Comparison of ENCODE assay signal across 1 cellular context in the genomic region with DNA sequence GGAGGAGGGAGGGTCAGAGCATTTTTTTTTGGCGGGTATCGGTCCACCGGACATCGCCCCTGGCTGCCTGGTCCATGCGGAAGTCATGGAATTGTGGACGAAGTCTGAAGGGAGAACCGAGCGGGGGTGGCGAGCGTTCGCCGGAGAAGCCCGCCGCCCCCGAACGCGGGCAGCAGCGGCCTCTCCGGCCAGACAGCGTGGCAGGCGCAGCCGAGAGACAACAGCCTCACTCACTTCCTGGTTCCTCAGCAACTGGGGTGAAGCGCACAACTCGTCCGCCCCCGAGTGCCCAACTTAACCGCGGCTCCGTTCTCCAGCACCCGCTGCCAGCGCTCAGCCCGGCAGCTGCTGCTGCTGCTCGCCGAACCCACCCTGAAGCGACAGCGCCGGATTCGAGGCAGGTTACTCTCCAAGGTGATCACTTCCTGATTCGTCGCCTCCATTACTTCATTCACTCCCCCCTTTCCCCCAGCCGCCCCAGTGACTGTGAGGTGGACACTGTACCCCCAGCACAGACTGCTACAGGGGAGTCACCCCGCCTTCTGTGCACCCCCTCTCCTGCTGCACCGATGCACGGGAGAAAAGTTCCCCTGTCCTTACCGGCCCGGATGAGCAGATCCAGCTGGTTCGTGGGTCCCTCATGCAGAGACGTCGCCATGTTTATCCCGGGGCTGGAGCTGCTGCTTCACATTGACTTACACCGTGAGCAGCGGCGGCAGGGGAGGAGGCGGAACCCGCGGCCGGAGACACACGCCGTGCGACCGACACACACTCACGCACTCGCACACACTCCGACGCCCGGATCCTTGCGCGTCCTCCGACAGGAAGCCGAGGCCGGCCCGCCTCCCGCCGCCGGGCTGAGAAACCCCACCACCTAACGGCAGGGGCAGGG.
A peak's percentile ranks its signal among the peaks of the same experiment; 100 is the strongest.
TF ChIP-seq lines count a peak whose summit lies in the region.

No MANE protein-coding gene starts in this region.

TF ChIP-seq in GM12878, 131 proteins besides CTCF, POLR2A, EP300 and RAD21 (continued from another document and continues in another):
- no peak for TF ChIP-seq SIX5 (IDR thresholded peaks at IDR 0.05; ENCODE audit: low read depth, low read length, severe bottlenecking)
- no peak for TF ChIP-seq POLR2AphosphoS2 (IDR thresholded peaks at IDR 0.05; ENCODE audit: low read depth, low read length)
- no peak for TF ChIP-seq MEF2B (IDR thresholded peaks at IDR 0.05; ENCODE audit: partially characterized antibody, poor library complexity, severe bottlenecking)
- no peak for TF ChIP-seq ASH2L (IDR thresholded peaks at IDR 0.05; ENCODE audit: borderline replicate concordance, low read depth)
- peak; percentile 59 for TF ChIP-seq TBL1XR1 (IDR thresholded peaks at IDR 0.05; ENCODE audit: low read depth, low read length)
- TF ChIP-seq CBFB (IDR thresholded peaks at IDR 0.05; ENCODE audit: low read depth) = peak; percentile 47; the same call in 1 of the 2 replicates
- TF ChIP-seq, protein P1, sequence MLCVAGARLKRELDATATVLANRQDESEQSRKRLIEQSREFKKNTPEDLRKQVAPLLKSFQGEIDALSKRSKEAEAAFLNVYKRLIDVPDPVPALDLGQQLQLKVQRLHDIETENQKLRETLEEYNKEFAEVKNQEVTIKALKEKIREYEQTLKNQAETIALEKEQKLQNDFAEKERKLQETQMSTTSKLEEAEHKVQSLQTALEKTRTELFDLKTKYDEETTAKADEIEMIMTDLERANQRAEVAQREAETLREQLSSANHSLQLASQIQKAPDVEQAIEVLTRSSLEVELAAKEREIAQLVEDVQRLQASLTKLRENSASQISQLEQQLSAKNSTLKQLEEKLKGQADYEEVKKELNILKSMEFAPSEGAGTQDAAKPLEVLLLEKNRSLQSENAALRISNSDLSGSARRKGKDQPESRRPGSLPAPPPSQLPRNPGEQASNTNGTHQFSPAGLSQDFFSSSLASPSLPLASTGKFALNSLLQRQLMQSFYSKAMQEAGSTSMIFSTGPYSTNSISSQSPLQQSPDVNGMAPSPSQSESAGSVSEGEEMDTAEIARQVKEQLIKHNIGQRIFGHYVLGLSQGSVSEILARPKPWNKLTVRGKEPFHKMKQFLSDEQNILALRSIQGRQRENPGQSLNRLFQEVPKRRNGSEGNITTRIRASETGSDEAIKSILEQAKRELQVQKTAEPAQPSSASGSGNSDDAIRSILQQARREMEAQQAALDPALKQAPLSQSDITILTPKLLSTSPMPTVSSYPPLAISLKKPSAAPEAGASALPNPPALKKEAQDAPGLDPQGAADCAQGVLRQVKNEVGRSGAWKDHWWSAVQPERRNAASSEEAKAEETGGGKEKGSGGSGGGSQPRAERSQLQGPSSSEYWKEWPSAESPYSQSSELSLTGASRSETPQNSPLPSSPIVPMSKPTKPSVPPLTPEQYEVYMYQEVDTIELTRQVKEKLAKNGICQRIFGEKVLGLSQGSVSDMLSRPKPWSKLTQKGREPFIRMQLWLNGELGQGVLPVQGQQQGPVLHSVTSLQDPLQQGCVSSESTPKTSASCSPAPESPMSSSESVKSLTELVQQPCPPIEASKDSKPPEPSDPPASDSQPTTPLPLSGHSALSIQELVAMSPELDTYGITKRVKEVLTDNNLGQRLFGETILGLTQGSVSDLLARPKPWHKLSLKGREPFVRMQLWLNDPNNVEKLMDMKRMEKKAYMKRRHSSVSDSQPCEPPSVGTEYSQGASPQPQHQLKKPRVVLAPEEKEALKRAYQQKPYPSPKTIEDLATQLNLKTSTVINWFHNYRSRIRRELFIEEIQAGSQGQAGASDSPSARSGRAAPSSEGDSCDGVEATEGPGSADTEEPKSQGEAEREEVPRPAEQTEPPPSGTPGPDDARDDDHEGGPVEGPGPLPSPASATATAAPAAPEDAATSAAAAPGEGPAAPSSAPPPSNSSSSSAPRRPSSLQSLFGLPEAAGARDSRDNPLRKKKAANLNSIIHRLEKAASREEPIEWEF (IDR thresholded peaks at IDR 0.05; ENCODE audit: insufficient replicate concordance, low read depth, low read length) = no peak
- TF ChIP-seq PAX5 (IDR thresholded peaks at IDR 0.05; ENCODE audit: borderline replicate concordance, low read depth, low read length) = 0 out of 2 replicates have a peak, but pooled peaks have one; percentile 27
- TF ChIP-seq ESRRA (IDR thresholded peaks at IDR 0.05; ENCODE audit: low read length) = no peak
- TF ChIP-seq, protein P2, sequence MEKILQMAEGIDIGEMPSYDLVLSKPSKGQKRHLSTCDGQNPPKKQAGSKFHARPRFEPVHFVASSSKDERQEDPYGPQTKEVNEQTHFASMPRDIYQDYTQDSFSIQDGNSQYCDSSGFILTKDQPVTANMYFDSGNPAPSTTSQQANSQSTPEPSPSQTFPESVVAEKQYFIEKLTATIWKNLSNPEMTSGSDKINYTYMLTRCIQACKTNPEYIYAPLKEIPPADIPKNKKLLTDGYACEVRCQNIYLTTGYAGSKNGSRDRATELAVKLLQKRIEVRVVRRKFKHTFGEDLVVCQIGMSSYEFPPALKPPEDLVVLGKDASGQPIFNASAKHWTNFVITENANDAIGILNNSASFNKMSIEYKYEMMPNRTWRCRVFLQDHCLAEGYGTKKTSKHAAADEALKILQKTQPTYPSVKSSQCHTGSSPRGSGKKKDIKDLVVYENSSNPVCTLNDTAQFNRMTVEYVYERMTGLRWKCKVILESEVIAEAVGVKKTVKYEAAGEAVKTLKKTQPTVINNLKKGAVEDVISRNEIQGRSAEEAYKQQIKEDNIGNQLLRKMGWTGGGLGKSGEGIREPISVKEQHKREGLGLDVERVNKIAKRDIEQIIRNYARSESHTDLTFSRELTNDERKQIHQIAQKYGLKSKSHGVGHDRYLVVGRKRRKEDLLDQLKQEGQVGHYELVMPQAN (conservative IDR thresholded peaks at IDR 0.05) = peak; percentile 61
- no peak for TF ChIP-seq TCF7 (IDR thresholded peaks at IDR 0.05; ENCODE audit: borderline replicate concordance)
- no peak for TF ChIP-seq ZBED1 (IDR thresholded peaks at IDR 0.05; ENCODE audit: borderline replicate concordance)
- no peak for TF ChIP-seq JUNB (IDR thresholded peaks at IDR 0.05)
- no peak for TF ChIP-seq NFXL1 (IDR thresholded peaks at IDR 0.05; ENCODE audit: borderline replicate concordance)
- TF ChIP-seq CHD4 (IDR thresholded peaks at IDR 0.05) = no peak
- no peak for TF ChIP-seq YBX1 (IDR thresholded peaks at IDR 0.05)
- no peak for TF ChIP-seq CEBPB (IDR thresholded peaks at IDR 0.05; ENCODE audit: borderline replicate concordance in 1 of 2, low read depth in 2 of 2, low read length in 2 of 2)
- no peak for TF ChIP-seq NR2C2 (IDR thresholded peaks at IDR 0.05; ENCODE audit: borderline replicate concordance, control insufficient read depth, insufficient read length, low read depth)
- TF ChIP-seq, protein P3, sequence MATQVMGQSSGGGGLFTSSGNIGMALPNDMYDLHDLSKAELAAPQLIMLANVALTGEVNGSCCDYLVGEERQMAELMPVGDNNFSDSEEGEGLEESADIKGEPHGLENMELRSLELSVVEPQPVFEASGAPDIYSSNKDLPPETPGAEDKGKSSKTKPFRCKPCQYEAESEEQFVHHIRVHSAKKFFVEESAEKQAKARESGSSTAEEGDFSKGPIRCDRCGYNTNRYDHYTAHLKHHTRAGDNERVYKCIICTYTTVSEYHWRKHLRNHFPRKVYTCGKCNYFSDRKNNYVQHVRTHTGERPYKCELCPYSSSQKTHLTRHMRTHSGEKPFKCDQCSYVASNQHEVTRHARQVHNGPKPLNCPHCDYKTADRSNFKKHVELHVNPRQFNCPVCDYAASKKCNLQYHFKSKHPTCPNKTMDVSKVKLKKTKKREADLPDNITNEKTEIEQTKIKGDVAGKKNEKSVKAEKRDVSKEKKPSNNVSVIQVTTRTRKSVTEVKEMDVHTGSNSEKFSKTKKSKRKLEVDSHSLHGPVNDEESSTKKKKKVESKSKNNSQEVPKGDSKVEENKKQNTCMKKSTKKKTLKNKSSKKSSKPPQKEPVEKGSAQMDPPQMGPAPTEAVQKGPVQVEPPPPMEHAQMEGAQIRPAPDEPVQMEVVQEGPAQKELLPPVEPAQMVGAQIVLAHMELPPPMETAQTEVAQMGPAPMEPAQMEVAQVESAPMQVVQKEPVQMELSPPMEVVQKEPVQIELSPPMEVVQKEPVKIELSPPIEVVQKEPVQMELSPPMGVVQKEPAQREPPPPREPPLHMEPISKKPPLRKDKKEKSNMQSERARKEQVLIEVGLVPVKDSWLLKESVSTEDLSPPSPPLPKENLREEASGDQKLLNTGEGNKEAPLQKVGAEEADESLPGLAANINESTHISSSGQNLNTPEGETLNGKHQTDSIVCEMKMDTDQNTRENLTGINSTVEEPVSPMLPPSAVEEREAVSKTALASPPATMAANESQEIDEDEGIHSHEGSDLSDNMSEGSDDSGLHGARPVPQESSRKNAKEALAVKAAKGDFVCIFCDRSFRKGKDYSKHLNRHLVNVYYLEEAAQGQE (IDR thresholded peaks at IDR 0.05; ENCODE audit: low read depth, low read length) = peak; percentile 21; the same call in 1 of the 2 replicates
- TF ChIP-seq, protein P4, sequence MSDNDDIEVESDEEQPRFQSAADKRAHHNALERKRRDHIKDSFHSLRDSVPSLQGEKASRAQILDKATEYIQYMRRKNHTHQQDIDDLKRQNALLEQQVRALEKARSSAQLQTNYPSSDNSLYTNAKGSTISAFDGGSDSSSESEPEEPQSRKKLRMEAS (IDR thresholded peaks at IDR 0.05; ENCODE audit: low read depth, low read length) = no peak
- TF ChIP-seq SIN3A (IDR thresholded peaks at IDR 0.05; ENCODE audit: low read depth, low read length) = peak; percentile 30; the same call in 1 of the 2 replicates
- peak; percentile 64 for TF ChIP-seq LARP7 (IDR thresholded peaks at IDR 0.05)
- TF ChIP-seq NR2C1 (IDR thresholded peaks at IDR 0.05) = 0 out of 2 replicates have a peak, but pooled peaks have one; percentile 33
- TF ChIP-seq MTA3 (IDR thresholded peaks at IDR 0.05; ENCODE audit: borderline replicate concordance, low read length) = no peak
- no peak for TF ChIP-seq NR2F1 (conservative IDR thresholded peaks at IDR 0.05)
- TF ChIP-seq FOS (IDR thresholded peaks at IDR 0.05; ENCODE audit: borderline replicate concordance, extremely low read depth, insufficient read length) = no peak
- TF ChIP-seq, protein P5, sequence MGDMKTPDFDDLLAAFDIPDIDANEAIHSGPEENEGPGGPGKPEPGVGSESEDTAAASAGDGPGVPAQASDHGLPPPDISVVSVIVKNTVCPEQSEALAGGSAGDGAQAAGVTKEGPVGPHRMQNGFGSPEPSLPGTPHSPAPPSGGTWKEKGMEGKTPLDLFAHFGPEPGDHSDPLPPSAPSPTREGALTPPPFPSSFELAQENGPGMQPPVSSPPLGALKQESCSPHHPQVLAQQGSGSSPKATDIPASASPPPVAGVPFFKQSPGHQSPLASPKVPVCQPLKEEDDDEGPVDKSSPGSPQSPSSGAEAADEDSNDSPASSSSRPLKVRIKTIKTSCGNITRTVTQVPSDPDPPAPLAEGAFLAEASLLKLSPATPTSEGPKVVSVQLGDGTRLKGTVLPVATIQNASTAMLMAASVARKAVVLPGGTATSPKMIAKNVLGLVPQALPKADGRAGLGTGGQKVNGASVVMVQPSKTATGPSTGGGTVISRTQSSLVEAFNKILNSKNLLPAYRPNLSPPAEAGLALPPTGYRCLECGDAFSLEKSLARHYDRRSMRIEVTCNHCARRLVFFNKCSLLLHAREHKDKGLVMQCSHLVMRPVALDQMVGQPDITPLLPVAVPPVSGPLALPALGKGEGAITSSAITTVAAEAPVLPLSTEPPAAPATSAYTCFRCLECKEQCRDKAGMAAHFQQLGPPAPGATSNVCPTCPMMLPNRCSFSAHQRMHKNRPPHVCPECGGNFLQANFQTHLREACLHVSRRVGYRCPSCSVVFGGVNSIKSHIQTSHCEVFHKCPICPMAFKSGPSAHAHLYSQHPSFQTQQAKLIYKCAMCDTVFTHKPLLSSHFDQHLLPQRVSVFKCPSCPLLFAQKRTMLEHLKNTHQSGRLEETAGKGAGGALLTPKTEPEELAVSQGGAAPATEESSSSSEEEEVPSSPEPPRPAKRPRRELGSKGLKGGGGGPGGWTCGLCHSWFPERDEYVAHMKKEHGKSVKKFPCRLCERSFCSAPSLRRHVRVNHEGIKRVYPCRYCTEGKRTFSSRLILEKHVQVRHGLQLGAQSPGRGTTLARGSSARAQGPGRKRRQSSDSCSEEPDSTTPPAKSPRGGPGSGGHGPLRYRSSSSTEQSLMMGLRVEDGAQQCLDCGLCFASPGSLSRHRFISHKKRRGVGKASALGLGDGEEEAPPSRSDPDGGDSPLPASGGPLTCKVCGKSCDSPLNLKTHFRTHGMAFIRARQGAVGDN (IDR thresholded peaks at IDR 0.05) = no peak; the same call in 1 of the 2 replicates
- TF ChIP-seq, protein P6, sequence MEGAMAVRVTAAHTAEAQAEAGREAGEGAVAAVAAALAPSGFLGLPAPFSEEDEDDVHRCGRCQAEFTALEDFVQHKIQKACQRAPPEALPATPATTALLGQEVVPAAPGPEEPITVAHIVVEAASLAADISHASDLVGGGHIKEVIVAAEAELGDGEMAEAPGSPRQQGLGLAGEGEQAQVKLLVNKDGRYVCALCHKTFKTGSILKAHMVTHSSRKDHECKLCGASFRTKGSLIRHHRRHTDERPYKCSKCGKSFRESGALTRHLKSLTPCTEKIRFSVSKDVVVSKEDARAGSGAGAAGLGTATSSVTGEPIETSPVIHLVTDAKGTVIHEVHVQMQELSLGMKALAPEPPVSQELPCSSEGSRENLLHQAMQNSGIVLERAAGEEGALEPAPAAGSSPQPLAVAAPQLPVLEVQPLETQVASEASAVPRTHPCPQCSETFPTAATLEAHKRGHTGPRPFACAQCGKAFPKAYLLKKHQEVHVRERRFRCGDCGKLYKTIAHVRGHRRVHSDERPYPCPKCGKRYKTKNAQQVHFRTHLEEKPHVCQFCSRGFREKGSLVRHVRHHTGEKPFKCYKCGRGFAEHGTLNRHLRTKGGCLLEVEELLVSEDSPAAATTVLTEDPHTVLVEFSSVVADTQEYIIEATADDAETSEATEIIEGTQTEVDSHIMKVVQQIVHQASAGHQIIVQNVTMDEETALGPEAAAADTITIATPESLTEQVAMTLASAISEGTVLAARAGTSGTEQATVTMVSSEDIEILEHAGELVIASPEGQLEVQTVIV (IDR thresholded peaks at IDR 0.05; ENCODE audit: borderline replicate concordance, partially characterized antibody) = peak; percentile 70
- TF ChIP-seq ZNF274 (IDR thresholded peaks at IDR 0.05; ENCODE audit: insufficient read depth, insufficient read length) = no peak
- TF ChIP-seq, protein P7, sequence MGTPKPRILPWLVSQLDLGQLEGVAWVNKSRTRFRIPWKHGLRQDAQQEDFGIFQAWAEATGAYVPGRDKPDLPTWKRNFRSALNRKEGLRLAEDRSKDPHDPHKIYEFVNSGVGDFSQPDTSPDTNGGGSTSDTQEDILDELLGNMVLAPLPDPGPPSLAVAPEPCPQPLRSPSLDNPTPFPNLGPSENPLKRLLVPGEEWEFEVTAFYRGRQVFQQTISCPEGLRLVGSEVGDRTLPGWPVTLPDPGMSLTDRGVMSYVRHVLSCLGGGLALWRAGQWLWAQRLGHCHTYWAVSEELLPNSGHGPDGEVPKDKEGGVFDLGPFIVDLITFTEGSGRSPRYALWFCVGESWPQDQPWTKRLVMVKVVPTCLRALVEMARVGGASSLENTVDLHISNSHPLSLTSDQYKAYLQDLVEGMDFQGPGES (IDR thresholded peaks at IDR 0.05) = no peak
- TF ChIP-seq ZNF24 (IDR thresholded peaks at IDR 0.05) = peak; percentile 58
- TF ChIP-seq PML (IDR thresholded peaks at IDR 0.05; ENCODE audit: low read length) = peak; percentile 69; the same call in 1 of the 2 replicates
- TF ChIP-seq, protein P8, sequence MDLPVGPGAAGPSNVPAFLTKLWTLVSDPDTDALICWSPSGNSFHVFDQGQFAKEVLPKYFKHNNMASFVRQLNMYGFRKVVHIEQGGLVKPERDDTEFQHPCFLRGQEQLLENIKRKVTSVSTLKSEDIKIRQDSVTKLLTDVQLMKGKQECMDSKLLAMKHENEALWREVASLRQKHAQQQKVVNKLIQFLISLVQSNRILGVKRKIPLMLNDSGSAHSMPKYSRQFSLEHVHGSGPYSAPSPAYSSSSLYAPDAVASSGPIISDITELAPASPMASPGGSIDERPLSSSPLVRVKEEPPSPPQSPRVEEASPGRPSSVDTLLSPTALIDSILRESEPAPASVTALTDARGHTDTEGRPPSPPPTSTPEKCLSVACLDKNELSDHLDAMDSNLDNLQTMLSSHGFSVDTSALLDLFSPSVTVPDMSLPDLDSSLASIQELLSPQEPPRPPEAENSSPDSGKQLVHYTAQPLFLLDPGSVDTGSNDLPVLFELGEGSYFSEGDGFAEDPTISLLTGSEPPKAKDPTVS (IDR thresholded peaks at IDR 0.05; ENCODE audit: low read depth, low read length) = no peak
